ENCODE assay signal across 1 cellular context in the genomic region with DNA sequence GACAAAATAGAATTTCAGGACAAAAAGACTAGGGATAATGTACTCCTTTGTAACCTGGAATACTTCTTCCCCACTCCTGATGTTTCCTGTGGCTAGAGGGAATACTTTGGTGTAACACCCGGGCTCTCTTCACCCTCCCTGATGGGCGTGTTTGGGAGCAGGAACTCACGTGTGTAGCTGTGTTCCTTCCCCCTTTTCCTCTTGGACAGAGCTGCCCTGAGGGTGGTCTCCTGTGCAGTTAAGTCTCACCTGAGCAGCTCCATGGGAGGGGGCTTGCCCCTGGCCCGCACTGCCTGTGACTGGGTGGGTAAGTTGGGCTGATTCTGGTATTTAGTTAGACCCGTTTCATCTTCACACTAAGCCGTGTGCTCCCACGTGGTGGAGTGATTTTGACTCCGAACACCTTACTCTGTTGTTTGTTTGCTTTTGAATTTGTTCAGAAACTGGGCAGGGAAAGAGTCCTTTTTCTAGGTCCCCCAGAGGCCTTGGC.
TF ChIP-seq lines count a peak whose summit lies in the region.

No MANE protein-coding gene starts in this region.

TF ChIP-seq in HepG2, 621 proteins besides CTCF, POLR2A, EP300 and RAD21 (continued from another document and continues in another):
- TF ChIP-seq, protein P1, sequence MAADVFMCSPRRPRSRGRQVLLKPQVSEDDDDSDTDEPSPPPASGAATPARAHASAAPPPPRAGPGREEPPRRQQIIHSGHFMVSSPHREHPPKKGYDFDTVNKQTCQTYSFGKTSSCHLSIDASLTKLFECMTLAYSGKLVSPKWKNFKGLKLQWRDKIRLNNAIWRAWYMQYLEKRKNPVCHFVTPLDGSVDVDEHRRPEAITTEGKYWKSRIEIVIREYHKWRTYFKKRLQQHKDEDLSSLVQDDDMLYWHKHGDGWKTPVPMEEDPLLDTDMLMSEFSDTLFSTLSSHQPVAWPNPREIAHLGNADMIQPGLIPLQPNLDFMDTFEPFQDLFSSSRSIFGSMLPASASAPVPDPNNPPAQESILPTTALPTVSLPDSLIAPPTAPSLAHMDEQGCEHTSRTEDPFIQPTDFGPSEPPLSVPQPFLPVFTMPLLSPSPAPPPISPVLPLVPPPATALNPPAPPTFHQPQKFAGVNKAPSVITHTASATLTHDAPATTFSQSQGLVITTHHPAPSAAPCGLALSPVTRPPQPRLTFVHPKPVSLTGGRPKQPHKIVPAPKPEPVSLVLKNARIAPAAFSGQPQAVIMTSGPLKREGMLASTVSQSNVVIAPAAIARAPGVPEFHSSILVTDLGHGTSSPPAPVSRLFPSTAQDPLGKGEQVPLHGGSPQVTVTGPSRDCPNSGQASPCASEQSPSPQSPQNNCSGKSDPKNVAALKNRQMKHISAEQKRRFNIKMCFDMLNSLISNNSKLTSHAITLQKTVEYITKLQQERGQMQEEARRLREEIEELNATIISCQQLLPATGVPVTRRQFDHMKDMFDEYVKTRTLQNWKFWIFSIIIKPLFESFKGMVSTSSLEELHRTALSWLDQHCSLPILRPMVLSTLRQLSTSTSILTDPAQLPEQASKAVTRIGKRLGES (CRISPR knock-in tag; IDR thresholded peaks at IDR 0.05; ENCODE audit: borderline replicate concordance), result peak; percentile 22; the same call in 1 of the 2 replicates
- TF ChIP-seq KDM4B (CRISPR knock-in tag; IDR thresholded peaks at IDR 0.05), result peak; percentile 77; the same call in 1 of the 2 replicates
- TF ChIP-seq ELF3 (CRISPR knock-in tag; IDR thresholded peaks at IDR 0.05), result peak; percentile 76; the same call in 1 of the 2 replicates
- TF ChIP-seq ZBTB7A (CRISPR knock-in tag; IDR thresholded peaks at IDR 0.05), result peak; percentile 72
- no peak for TF ChIP-seq ZNF367 (CRISPR knock-in tag; IDR thresholded peaks at IDR 0.05; ENCODE audit: borderline replicate concordance)
- TF ChIP-seq RORA (CRISPR knock-in tag; IDR thresholded peaks at IDR 0.05), result no peak
- no peak for TF ChIP-seq SETDB1 (CRISPR knock-in tag; IDR thresholded peaks at IDR 0.05; ENCODE audit: borderline replicate concordance)
- TF ChIP-seq ZFP82 (CRISPR knock-in tag; IDR thresholded peaks at IDR 0.05; ENCODE audit: borderline replicate concordance), result no peak
- TF ChIP-seq TP53 (CRISPR knock-in tag; conservative IDR thresholded peaks at IDR 0.05), result peak; percentile 55; the same call in 1 of the 2 replicates
- peak; percentile 77; the same call in 1 of the 2 replicates for TF ChIP-seq ZNF430 (CRISPR knock-in tag; IDR thresholded peaks at IDR 0.05)
- 0 out of 2 replicates have a peak, but pooled peaks have one; percentile 45 for TF ChIP-seq RARG (CRISPR knock-in tag; IDR thresholded peaks at IDR 0.05; ENCODE audit: low read depth)
- TF ChIP-seq PCBP1 (IDR thresholded peaks at IDR 0.05; ENCODE audit: borderline replicate concordance, low read depth, low read length), result no peak
- TF ChIP-seq TCF12 (IDR thresholded peaks at IDR 0.05), result no peak
- TF ChIP-seq TCF12 (CRISPR knock-in tag; IDR thresholded peaks at IDR 0.05), result no peak
- TF ChIP-seq, protein P2, sequence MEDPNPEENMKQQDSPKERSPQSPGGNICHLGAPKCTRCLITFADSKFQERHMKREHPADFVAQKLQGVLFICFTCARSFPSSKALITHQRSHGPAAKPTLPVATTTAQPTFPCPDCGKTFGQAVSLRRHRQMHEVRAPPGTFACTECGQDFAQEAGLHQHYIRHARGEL (CRISPR knock-in tag; IDR thresholded peaks at IDR 0.05), result no peak
- TF ChIP-seq SMAD9 (CRISPR knock-in tag; IDR thresholded peaks at IDR 0.05), result no peak
- TF ChIP-seq MIER3 (CRISPR knock-in tag; IDR thresholded peaks at IDR 0.05; ENCODE audit: borderline replicate concordance), result peak; percentile 84; the same call in 1 of the 2 replicates
- TF ChIP-seq ZIK1 (CRISPR knock-in tag; IDR thresholded peaks at IDR 0.05; ENCODE audit: borderline replicate concordance, low read depth), result peak; percentile 79; the same call in 1 of the 2 replicates
- TF ChIP-seq HOXD1 (CRISPR knock-in tag; IDR thresholded peaks at IDR 0.05), result no peak
- TF ChIP-seq MZF1 (CRISPR knock-in tag; IDR thresholded peaks at IDR 0.05; ENCODE audit: borderline replicate concordance), result no peak
- peak; percentile 96 for TF ChIP-seq SAP130 (CRISPR knock-in tag; IDR thresholded peaks at IDR 0.05; ENCODE audit: low read depth)
- TF ChIP-seq, protein P3, sequence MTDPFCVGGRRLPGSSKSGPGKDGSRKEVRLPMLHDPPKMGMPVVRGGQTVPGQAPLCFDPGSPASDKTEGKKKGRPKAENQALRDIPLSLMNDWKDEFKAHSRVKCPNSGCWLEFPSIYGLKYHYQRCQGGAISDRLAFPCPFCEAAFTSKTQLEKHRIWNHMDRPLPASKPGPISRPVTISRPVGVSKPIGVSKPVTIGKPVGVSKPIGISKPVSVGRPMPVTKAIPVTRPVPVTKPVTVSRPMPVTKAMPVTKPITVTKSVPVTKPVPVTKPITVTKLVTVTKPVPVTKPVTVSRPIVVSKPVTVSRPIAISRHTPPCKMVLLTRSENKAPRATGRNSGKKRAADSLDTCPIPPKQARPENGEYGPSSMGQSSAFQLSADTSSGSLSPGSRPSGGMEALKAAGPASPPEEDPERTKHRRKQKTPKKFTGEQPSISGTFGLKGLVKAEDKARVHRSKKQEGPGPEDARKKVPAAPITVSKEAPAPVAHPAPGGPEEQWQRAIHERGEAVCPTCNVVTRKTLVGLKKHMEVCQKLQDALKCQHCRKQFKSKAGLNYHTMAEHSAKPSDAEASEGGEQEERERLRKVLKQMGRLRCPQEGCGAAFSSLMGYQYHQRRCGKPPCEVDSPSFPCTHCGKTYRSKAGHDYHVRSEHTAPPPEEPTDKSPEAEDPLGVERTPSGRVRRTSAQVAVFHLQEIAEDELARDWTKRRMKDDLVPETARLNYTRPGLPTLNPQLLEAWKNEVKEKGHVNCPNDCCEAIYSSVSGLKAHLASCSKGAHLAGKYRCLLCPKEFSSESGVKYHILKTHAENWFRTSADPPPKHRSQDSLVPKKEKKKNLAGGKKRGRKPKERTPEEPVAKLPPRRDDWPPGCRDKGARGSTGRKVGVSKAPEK (CRISPR knock-in tag; IDR thresholded peaks at IDR 0.05; ENCODE audit: borderline replicate concordance), result no peak
- TF ChIP-seq ELF4 (CRISPR knock-in tag; IDR thresholded peaks at IDR 0.05; ENCODE audit: borderline replicate concordance), result no peak
- no peak for TF ChIP-seq THYN1 (CRISPR knock-in tag; IDR thresholded peaks at IDR 0.05; ENCODE audit: borderline replicate concordance, low read depth)
- TF ChIP-seq, protein P4, sequence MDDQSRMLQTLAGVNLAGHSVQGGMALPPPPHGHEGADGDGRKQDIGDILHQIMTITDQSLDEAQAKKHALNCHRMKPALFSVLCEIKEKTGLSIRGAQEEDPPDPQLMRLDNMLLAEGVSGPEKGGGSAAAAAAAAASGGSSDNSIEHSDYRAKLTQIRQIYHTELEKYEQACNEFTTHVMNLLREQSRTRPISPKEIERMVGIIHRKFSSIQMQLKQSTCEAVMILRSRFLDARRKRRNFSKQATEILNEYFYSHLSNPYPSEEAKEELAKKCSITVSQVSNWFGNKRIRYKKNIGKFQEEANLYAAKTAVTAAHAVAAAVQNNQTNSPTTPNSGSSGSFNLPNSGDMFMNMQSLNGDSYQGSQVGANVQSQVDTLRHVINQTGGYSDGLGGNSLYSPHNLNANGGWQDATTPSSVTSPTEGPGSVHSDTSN (CRISPR knock-in tag; IDR thresholded peaks at IDR 0.05; ENCODE audit: borderline replicate concordance), result no peak; the same call in 1 of the 2 replicates
- TF ChIP-seq ZNF180 (CRISPR knock-in tag; IDR thresholded peaks at IDR 0.05; ENCODE audit: borderline replicate concordance, low read depth), result no peak
- peak; percentile 87 for TF ChIP-seq IKZF4 (CRISPR knock-in tag; IDR thresholded peaks at IDR 0.05; ENCODE audit: borderline replicate concordance, low read depth, not compliant biosample characterization)
- peak; percentile 76 for TF ChIP-seq NR2C2 (CRISPR knock-in tag; IDR thresholded peaks at IDR 0.05; ENCODE audit: borderline replicate concordance)
- TF ChIP-seq ARHGAP35 (CRISPR knock-in tag; IDR thresholded peaks at IDR 0.05; ENCODE audit: borderline replicate concordance), result 0 out of 2 replicates have a peak, but pooled peaks have one; percentile 45
- TF ChIP-seq, protein P5, sequence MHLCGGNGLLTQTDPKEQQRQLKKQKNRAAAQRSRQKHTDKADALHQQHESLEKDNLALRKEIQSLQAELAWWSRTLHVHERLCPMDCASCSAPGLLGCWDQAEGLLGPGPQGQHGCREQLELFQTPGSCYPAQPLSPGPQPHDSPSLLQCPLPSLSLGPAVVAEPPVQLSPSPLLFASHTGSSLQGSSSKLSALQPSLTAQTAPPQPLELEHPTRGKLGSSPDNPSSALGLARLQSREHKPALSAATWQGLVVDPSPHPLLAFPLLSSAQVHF (CRISPR knock-in tag; IDR thresholded peaks at IDR 0.05), result no peak
- peak in 1 of 2 experiments; percentile 92; a peak in 2 of 4 replicates for TF ChIP-seq KLF16 (CRISPR knock-in tag; IDR thresholded peaks at IDR 0.05)
- TF ChIP-seq ZNF891 (CRISPR knock-in tag; IDR thresholded peaks at IDR 0.05), result peak; percentile 85; the same call in 1 of the 2 replicates
- peak; percentile 74; the same call in 1 of the 2 replicates for TF ChIP-seq KLF6 (CRISPR knock-in tag; IDR thresholded peaks at IDR 0.05)
- TF ChIP-seq, protein P6, sequence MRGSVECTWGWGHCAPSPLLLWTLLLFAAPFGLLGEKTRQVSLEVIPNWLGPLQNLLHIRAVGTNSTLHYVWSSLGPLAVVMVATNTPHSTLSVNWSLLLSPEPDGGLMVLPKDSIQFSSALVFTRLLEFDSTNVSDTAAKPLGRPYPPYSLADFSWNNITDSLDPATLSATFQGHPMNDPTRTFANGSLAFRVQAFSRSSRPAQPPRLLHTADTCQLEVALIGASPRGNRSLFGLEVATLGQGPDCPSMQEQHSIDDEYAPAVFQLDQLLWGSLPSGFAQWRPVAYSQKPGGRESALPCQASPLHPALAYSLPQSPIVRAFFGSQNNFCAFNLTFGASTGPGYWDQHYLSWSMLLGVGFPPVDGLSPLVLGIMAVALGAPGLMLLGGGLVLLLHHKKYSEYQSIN (CRISPR knock-in tag; IDR thresholded peaks at IDR 0.05; ENCODE audit: borderline replicate concordance), result no peak
- TF ChIP-seq, protein P7, sequence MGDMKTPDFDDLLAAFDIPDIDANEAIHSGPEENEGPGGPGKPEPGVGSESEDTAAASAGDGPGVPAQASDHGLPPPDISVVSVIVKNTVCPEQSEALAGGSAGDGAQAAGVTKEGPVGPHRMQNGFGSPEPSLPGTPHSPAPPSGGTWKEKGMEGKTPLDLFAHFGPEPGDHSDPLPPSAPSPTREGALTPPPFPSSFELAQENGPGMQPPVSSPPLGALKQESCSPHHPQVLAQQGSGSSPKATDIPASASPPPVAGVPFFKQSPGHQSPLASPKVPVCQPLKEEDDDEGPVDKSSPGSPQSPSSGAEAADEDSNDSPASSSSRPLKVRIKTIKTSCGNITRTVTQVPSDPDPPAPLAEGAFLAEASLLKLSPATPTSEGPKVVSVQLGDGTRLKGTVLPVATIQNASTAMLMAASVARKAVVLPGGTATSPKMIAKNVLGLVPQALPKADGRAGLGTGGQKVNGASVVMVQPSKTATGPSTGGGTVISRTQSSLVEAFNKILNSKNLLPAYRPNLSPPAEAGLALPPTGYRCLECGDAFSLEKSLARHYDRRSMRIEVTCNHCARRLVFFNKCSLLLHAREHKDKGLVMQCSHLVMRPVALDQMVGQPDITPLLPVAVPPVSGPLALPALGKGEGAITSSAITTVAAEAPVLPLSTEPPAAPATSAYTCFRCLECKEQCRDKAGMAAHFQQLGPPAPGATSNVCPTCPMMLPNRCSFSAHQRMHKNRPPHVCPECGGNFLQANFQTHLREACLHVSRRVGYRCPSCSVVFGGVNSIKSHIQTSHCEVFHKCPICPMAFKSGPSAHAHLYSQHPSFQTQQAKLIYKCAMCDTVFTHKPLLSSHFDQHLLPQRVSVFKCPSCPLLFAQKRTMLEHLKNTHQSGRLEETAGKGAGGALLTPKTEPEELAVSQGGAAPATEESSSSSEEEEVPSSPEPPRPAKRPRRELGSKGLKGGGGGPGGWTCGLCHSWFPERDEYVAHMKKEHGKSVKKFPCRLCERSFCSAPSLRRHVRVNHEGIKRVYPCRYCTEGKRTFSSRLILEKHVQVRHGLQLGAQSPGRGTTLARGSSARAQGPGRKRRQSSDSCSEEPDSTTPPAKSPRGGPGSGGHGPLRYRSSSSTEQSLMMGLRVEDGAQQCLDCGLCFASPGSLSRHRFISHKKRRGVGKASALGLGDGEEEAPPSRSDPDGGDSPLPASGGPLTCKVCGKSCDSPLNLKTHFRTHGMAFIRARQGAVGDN (CRISPR knock-in tag; IDR thresholded peaks at IDR 0.05), result peak; percentile 91
- TF ChIP-seq NR3C1 (CRISPR knock-in tag; IDR thresholded peaks at IDR 0.05), result no peak
- no peak for TF ChIP-seq PHB2 (IDR thresholded peaks at IDR 0.05; ENCODE audit: partially characterized antibody)
- TF ChIP-seq ZNF292 (CRISPR knock-in tag; IDR thresholded peaks at IDR 0.05; ENCODE audit: borderline replicate concordance, low read depth), result no peak
- peak; percentile 93 for TF ChIP-seq BHLHE40 (IDR thresholded peaks at IDR 0.05; ENCODE audit: low read length)
- TF ChIP-seq, protein P8, sequence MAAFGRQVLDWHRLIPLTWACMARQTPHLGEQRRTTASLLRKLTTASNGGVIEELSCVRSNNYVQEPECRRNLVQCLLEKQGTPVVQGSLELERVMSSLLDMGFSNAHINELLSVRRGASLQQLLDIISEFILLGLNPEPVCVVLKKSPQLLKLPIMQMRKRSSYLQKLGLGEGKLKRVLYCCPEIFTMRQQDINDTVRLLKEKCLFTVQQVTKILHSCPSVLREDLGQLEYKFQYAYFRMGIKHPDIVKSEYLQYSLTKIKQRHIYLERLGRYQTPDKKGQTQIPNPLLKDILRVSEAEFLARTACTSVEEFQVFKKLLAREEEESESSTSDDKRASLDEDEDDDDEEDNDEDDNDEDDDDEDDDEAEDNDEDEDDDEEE (CRISPR knock-in tag; IDR thresholded peaks at IDR 0.05), result peak; percentile 20; the same call in 1 of the 2 replicates
- peak; percentile 90 for TF ChIP-seq PHF20 (CRISPR knock-in tag; IDR thresholded peaks at IDR 0.05)
- TF ChIP-seq ZNF234 (CRISPR knock-in tag; conservative IDR thresholded peaks at IDR 0.05), result no peak
- TF ChIP-seq NR2F2 (IDR thresholded peaks at IDR 0.05; ENCODE audit: borderline replicate concordance, low read depth), result no peak
- TF ChIP-seq HOXA7 (CRISPR knock-in tag; IDR thresholded peaks at IDR 0.05), result no peak; the same call in 1 of the 2 replicates
- TF ChIP-seq, protein P9, sequence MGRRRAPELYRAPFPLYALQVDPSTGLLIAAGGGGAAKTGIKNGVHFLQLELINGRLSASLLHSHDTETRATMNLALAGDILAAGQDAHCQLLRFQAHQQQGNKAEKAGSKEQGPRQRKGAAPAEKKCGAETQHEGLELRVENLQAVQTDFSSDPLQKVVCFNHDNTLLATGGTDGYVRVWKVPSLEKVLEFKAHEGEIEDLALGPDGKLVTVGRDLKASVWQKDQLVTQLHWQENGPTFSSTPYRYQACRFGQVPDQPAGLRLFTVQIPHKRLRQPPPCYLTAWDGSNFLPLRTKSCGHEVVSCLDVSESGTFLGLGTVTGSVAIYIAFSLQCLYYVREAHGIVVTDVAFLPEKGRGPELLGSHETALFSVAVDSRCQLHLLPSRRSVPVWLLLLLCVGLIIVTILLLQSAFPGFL (CRISPR knock-in tag; IDR thresholded peaks at IDR 0.05), result no peak
- no peak for TF ChIP-seq ZNF136 (CRISPR knock-in tag; IDR thresholded peaks at IDR 0.05; ENCODE audit: low read depth)
- TF ChIP-seq NPAS2 (CRISPR knock-in tag; IDR thresholded peaks at IDR 0.05; ENCODE audit: borderline replicate concordance), result no peak
- TF ChIP-seq ZSCAN9 (CRISPR knock-in tag; IDR thresholded peaks at IDR 0.05; ENCODE audit: borderline replicate concordance), result peak; percentile 90
